ENCODE assay signal across 1 cellular context in the genomic region with DNA sequence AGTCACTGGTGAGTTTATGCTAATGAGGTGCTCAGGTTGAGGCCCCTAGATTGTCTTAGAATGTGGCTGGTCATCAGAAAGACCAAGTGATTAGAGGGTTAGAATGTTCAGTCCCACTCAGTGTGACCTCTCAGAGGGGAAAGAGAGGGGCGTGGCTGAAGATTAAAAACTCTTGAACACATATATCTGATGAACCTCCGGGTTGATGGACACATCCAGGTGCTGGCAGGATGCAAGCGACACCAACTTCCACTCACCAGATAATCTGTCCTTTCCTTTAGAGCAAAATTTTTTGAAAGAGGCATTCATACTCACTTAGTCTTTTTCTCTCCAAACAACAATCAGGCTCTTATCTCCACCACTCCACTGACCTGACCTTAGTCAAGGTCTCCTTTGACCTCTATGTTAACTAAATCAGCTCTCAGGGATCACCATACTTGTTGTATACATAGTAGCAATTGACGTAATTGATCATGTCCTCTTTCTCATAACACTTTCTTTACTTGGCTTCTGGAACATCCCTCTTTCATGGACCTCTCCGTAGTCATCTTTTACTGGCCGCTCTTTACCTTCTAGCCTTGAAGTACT.
TF ChIP-seq lines count a peak whose summit lies in the region.

No MANE protein-coding gene starts in this region.

TF ChIP-seq in HepG2, 621 proteins besides CTCF, POLR2A, EP300 and RAD21 (continued from another document and continues in another):
- TF ChIP-seq ZNF790 (CRISPR knock-in tag; IDR thresholded peaks at IDR 0.05; ENCODE audit: borderline replicate concordance) (no peak), NR2F6 (IDR thresholded peaks at IDR 0.05) (peak; percentile 86), NR2F6 (CRISPR knock-in tag; IDR thresholded peaks at IDR 0.05) (peak; percentile 86), PLRG1 (conservative IDR thresholded peaks at IDR 0.05) (no peak), ZNF33B (CRISPR knock-in tag; IDR thresholded peaks at IDR 0.05) (no peak), SNAPC2 (CRISPR knock-in tag; IDR thresholded peaks at IDR 0.05) (no peak), FOXP1 (IDR thresholded peaks at IDR 0.05) (no peak), FOXP1 (CRISPR knock-in tag; IDR thresholded peaks at IDR 0.05) (peak; percentile 31; the same call in 1 of the 2 replicates), EZH2 (conservative IDR thresholded peaks at IDR 0.05; ENCODE audit: low read depth, low read length) (no peak), FOXA3 (CRISPR knock-in tag; IDR thresholded peaks at IDR 0.05) (peak; percentile 45; the same call in 1 of the 2 replicates), THAP11 (CRISPR knock-in tag; IDR thresholded peaks at IDR 0.05) (0 out of 2 replicates have a peak, but pooled peaks have one; percentile 27), TBX2 (CRISPR knock-in tag; IDR thresholded peaks at IDR 0.05; ENCODE audit: borderline replicate concordance) (peak; percentile 40; the same call in 1 of the 2 replicates), ZNF614 (CRISPR knock-in tag; IDR thresholded peaks at IDR 0.05; ENCODE audit: borderline replicate concordance) (no peak), GZF1 (CRISPR knock-in tag; IDR thresholded peaks at IDR 0.05) (no peak), ZNF776 (CRISPR knock-in tag; IDR thresholded peaks at IDR 0.05) (no peak), FOXK2 (IDR thresholded peaks at IDR 0.05) (0 out of 2 replicates have a peak, but pooled peaks have one; percentile 8), RXRB (CRISPR knock-in tag; IDR thresholded peaks at IDR 0.05; ENCODE audit: borderline replicate concordance) (peak; percentile 69; the same call in 1 of the 2 replicates), NFATC3 (CRISPR knock-in tag; IDR thresholded peaks at IDR 0.05) (no peak), PPARG (CRISPR knock-in tag; conservative IDR thresholded peaks at IDR 0.05) (peak; percentile 38; the same call in 1 of the 2 replicates), CBX2 (IDR thresholded peaks at IDR 0.05; ENCODE audit: low read depth, low read length) (no peak), CBX2 (CRISPR knock-in tag; IDR thresholded peaks at IDR 0.05; ENCODE audit: low read depth) (no peak), RXRA (CRISPR knock-in tag; IDR thresholded peaks at IDR 0.05) (no peak), SP1 (IDR thresholded peaks at IDR 0.05) (no peak), SP1 (CRISPR knock-in tag; IDR thresholded peaks at IDR 0.05) (no peak), NR2F2 (IDR thresholded peaks at IDR 0.05; ENCODE audit: borderline replicate concordance, low read depth) (peak; percentile 91), ZNF292 (CRISPR knock-in tag; IDR thresholded peaks at IDR 0.05; ENCODE audit: borderline replicate concordance, low read depth) (no peak), ZNF382 (CRISPR knock-in tag; IDR thresholded peaks at IDR 0.05; ENCODE audit: borderline replicate concordance) (no peak), SNAI1 (CRISPR knock-in tag; IDR thresholded peaks at IDR 0.05; ENCODE audit: borderline replicate concordance) (no peak), PCBP1 (IDR thresholded peaks at IDR 0.05; ENCODE audit: borderline replicate concordance, low read depth, low read length) (no peak), SMARCC2 (IDR thresholded peaks at IDR 0.05) (no peak), KLF12 (CRISPR knock-in tag; IDR thresholded peaks at IDR 0.05; ENCODE audit: borderline replicate concordance) (no peak), ZNF670 (CRISPR knock-in tag; IDR thresholded peaks at IDR 0.05; ENCODE audit: borderline replicate concordance) (no peak), CREB1 (IDR thresholded peaks at IDR 0.05) (no peak), CREB1 (CRISPR knock-in tag; IDR thresholded peaks at IDR 0.05) (peak; percentile 39; the same call in 1 of the 2 replicates), HNRNPK (IDR thresholded peaks at IDR 0.05; ENCODE audit: low read depth, low read length, poor library complexity, severe bottlenecking) (no peak), TAF15 (IDR thresholded peaks at IDR 0.05; ENCODE audit: low read depth, low read length, poor library complexity, severe bottlenecking) (no peak), ZNF530 (CRISPR knock-in tag; IDR thresholded peaks at IDR 0.05; ENCODE audit: low read depth) (no peak), ZNF160 (CRISPR knock-in tag; IDR thresholded peaks at IDR 0.05) (no peak), ZNF746 (CRISPR knock-in tag; IDR thresholded peaks at IDR 0.05) (no peak), ZNF263 (CRISPR knock-in tag; IDR thresholded peaks at IDR 0.05) (no peak), MZF1 (CRISPR knock-in tag; IDR thresholded peaks at IDR 0.05; ENCODE audit: borderline replicate concordance) (no peak), GATAD1 (CRISPR knock-in tag; IDR thresholded peaks at IDR 0.05) (no peak), ZNF431 (CRISPR knock-in tag; IDR thresholded peaks at IDR 0.05; ENCODE audit: borderline replicate concordance, low read depth) (no peak)
- TF ChIP-seq, protein P1, sequence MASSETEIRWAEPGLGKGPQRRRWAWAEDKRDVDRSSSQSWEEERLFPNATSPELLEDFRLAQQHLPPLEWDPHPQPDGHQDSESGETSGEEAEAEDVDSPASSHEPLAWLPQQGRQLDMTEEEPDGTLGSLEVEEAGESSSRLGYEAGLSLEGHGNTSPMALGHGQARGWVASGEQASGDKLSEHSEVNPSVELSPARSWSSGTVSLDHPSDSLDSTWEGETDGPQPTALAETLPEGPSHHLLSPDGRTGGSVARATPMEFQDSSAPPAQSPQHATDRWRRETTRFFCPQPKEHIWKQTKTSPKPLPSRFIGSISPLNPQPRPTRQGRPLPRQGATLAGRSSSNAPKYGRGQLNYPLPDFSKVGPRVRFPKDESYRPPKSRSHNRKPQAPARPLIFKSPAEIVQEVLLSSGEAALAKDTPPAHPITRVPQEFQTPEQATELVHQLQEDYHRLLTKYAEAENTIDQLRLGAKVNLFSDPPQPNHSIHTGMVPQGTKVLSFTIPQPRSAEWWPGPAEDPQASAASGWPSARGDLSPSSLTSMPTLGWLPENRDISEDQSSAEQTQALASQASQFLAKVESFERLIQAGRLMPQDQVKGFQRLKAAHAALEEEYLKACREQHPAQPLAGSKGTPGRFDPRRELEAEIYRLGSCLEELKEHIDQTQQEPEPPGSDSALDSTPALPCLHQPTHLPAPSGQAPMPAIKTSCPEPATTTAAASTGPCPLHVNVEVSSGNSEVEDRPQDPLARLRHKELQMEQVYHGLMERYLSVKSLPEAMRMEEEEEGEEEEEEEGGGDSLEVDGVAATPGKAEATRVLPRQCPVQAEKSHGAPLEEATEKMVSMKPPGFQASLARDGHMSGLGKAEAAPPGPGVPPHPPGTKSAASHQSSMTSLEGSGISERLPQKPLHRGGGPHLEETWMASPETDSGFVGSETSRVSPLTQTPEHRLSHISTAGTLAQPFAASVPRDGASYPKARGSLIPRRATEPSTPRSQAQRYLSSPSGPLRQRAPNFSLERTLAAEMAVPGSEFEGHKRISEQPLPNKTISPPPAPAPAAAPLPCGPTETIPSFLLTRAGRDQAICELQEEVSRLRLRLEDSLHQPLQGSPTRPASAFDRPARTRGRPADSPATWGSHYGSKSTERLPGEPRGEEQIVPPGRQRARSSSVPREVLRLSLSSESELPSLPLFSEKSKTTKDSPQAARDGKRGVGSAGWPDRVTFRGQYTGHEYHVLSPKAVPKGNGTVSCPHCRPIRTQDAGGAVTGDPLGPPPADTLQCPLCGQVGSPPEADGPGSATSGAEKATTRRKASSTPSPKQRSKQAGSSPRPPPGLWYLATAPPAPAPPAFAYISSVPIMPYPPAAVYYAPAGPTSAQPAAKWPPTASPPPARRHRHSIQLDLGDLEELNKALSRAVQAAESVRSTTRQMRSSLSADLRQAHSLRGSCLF (CRISPR knock-in tag; IDR thresholded peaks at IDR 0.05; ENCODE audit: borderline replicate concordance), result no peak
- TF ChIP-seq, protein P2, sequence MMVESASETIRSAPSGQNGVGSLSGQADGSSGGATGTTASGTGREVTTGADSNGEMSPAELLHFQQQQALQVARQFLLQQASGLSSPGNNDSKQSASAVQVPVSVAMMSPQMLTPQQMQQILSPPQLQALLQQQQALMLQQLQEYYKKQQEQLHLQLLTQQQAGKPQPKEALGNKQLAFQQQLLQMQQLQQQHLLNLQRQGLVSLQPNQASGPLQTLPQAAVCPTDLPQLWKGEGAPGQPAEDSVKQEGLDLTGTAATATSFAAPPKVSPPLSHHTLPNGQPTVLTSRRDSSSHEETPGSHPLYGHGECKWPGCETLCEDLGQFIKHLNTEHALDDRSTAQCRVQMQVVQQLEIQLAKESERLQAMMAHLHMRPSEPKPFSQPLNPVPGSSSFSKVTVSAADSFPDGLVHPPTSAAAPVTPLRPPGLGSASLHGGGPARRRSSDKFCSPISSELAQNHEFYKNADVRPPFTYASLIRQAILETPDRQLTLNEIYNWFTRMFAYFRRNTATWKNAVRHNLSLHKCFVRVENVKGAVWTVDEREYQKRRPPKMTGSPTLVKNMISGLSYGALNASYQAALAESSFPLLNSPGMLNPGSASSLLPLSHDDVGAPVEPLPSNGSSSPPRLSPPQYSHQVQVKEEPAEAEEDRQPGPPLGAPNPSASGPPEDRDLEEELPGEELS (CRISPR knock-in tag; IDR thresholded peaks at IDR 0.05), result peak; percentile 47
- TF ChIP-seq, protein P3, sequence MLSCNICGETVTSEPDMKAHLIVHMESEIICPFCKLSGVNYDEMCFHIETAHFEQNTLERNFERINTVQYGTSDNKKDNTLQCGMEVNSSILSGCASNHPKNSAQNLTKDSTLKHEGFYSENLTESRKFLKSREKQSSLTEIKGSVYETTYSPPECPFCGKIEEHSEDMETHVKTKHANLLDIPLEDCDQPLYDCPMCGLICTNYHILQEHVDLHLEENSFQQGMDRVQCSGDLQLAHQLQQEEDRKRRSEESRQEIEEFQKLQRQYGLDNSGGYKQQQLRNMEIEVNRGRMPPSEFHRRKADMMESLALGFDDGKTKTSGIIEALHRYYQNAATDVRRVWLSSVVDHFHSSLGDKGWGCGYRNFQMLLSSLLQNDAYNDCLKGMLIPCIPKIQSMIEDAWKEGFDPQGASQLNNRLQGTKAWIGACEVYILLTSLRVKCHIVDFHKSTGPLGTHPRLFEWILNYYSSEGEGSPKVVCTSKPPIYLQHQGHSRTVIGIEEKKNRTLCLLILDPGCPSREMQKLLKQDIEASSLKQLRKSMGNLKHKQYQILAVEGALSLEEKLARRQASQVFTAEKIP (CRISPR knock-in tag; IDR thresholded peaks at IDR 0.05; ENCODE audit: borderline replicate concordance), result no peak
- TF ChIP-seq, protein P4, sequence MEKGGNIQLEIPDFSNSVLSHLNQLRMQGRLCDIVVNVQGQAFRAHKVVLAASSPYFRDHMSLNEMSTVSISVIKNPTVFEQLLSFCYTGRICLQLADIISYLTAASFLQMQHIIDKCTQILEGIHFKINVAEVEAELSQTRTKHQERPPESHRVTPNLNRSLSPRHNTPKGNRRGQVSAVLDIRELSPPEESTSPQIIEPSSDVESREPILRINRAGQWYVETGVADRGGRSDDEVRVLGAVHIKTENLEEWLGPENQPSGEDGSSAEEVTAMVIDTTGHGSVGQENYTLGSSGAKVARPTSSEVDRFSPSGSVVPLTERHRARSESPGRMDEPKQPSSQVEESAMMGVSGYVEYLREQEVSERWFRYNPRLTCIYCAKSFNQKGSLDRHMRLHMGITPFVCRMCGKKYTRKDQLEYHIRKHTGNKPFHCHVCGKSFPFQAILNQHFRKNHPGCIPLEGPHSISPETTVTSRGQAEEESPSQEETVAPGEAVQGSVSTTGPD (CRISPR knock-in tag; IDR thresholded peaks at IDR 0.05), result no peak
- TF ChIP-seq, protein P5, sequence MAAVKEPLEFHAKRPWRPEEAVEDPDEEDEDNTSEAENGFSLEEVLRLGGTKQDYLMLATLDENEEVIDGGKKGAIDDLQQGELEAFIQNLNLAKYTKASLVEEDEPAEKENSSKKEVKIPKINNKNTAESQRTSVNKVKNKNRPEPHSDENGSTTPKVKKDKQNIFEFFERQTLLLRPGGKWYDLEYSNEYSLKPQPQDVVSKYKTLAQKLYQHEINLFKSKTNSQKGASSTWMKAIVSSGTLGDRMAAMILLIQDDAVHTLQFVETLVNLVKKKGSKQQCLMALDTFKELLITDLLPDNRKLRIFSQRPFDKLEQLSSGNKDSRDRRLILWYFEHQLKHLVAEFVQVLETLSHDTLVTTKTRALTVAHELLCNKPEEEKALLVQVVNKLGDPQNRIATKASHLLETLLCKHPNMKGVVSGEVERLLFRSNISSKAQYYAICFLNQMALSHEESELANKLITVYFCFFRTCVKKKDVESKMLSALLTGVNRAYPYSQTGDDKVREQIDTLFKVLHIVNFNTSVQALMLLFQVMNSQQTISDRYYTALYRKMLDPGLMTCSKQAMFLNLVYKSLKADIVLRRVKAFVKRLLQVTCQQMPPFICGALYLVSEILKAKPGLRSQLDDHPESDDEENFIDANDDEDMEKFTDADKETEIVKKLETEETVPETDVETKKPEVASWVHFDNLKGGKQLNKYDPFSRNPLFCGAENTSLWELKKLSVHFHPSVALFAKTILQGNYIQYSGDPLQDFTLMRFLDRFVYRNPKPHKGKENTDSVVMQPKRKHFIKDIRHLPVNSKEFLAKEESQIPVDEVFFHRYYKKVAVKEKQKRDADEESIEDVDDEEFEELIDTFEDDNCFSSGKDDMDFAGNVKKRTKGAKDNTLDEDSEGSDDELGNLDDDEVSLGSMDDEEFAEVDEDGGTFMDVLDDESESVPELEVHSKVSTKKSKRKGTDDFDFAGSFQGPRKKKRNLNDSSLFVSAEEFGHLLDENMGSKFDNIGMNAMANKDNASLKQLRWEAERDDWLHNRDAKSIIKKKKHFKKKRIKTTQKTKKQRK (IDR thresholded peaks at IDR 0.05; ENCODE audit: low read length), result no peak
- TF ChIP-seq, protein P6, sequence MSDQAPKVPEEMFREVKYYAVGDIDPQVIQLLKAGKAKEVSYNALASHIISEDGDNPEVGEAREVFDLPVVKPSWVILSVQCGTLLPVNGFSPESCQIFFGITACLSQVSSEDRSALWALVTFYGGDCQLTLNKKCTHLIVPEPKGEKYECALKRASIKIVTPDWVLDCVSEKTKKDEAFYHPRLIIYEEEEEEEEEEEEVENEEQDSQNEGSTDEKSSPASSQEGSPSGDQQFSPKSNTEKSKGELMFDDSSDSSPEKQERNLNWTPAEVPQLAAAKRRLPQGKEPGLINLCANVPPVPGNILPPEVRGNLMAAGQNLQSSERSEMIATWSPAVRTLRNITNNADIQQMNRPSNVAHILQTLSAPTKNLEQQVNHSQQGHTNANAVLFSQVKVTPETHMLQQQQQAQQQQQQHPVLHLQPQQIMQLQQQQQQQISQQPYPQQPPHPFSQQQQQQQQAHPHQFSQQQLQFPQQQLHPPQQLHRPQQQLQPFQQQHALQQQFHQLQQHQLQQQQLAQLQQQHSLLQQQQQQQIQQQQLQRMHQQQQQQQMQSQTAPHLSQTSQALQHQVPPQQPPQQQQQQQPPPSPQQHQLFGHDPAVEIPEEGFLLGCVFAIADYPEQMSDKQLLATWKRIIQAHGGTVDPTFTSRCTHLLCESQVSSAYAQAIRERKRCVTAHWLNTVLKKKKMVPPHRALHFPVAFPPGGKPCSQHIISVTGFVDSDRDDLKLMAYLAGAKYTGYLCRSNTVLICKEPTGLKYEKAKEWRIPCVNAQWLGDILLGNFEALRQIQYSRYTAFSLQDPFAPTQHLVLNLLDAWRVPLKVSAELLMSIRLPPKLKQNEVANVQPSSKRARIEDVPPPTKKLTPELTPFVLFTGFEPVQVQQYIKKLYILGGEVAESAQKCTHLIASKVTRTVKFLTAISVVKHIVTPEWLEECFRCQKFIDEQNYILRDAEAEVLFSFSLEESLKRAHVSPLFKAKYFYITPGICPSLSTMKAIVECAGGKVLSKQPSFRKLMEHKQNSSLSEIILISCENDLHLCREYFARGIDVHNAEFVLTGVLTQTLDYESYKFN (CRISPR knock-in tag; conservative IDR thresholded peaks at IDR 0.05), result peak; percentile 46; the same call in 1 of the 2 replicates
- TF ChIP-seq, protein P7, sequence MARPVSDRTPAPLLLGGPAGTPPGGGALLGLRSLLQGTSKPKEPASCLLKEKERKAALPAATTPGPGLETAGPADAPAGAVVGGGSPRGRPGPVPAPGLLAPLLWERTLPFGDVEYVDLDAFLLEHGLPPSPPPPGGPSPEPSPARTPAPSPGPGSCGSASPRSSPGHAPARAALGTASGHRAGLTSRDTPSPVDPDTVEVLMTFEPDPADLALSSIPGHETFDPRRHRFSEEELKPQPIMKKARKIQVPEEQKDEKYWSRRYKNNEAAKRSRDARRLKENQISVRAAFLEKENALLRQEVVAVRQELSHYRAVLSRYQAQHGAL (CRISPR knock-in tag; IDR thresholded peaks at IDR 0.05; ENCODE audit: not compliant biosample characterization), result no peak
